ENCODE assay signal across 14 cellular contexts in the genomic region with DNA sequence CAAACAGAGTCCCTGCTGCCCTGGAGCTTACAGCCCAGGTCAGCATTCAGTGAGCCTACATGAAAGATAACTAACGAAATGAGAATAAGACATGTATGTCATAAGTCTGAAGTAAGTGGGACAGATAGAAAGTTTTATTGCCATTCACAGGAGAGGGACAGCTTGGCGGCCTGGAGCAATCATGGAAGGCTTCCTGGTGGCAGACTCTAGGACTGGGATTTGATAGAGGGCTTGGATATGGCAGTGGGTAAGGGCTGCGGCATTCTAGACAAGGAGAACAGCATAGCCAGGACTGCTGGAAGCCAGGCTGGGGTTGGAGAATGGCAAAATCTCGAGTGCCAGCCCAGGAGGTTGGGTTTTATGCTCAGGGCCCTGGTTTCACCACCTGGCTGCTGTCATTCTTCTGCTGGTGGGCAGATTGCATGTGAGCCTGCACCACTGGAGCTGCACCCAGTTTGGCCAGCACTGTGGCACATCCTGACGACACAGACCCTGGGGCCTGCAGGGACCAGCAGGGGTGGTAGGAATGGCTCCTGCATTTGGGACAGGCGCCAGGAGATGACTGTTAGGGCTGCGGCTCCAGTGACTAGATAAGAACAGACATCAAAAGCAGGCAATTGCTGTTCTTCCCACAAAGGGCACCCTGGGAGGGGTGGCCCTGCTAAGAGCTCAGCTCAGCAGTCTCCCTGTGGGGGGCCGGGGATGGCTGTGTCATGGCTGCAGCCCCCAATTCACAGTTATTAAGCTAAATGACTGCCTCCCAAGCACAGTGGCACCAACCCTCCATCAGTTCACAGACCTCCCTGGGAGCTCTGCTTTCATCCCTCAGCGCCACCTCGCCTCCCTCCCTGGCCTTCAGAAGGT.
DNase-seq lines count a peak whose midpoint lies in the region; TF ChIP-seq lines count a peak whose summit lies in the region.
"Had no signal": no experiment of that assay in that cellular context is flagged by ENCODE, and none has a peak within 500 bp of the region (broad histone marks: within the 10 kb centered on the region; RNA-seq: fewer than 3 reads in every experiment).

No MANE protein-coding gene starts in this region.

- TF ChIP-seq EP300 in sigmoid colon (IDR thresholded peaks at IDR 0.05), result no peak

- H3K4me3 ChIP-seq in astrocyte of the spinal cord (ENCODE audit: low read depth, low read length) (no peak overlapping the region), sigmoid colon (no peak overlapping the region)
- H3K4me3 ChIP-seq: coronary artery had no signal

- H3K27ac ChIP-seq in sigmoid colon, result no peak overlapping the region
- H3K27ac ChIP-seq: coronary artery had no signal

- no peaks in the 10 kb centered on the region for H3K27me3 ChIP-seq in sigmoid colon

- 72 to 85% methylated on average over 10 of the region's 10 CpGs for WGBS in sigmoid colon, 2 donors

- in situ Hi-C loops in astrocyte of the spinal cord (cut with HindIII; ENCODE audit: low sequenced_read_pairs), result no loop called here

- H3K4me1 ChIP-seq in sigmoid colon, result no peaks in the 10 kb centered on the region

- DNase-seq in ELR (ENCODE audit: low read depth) (peak; percentile 48), NCI-H146 (lab: John Stamatoyannopoulos, UW) (peak; percentile 95), astrocyte of the spinal cord (ENCODE audit: low read depth, low spot score) (peak; percentile 17), myocyte (ENCODE audit: low read depth) (peak; percentile 79), sigmoid colon (no peak), kidney glomerular epithelial cell (lab: John Stamatoyannopoulos, UW) (no peak), OCI-M2 (lab: John Stamatoyannopoulos, UW; ENCODE audit: unreplicated experiment) (no peak), HuH-7.5 (ENCODE audit: low spot score) (no peak)
- DNase-seq: activated naive CD8-positive, alpha-beta T cell treated with anti-CD3 and anti-CD28 coated beads, Interleukin-2, amount 10 ng/mL, durations not matched to agents 7 days and 5 days; activated T-cell treated with anti-CD3 and anti-CD28 coated beads for 4 hours; CD8-positive, alpha-beta T cell; GF-D8; NCI-H2171 had no signal

- no peak for TF ChIP-seq CTCF in astrocyte of the spinal cord (IDR thresholded peaks at IDR 0.05; ENCODE audit: low read depth, low read length)
- TF ChIP-seq CTCF in sigmoid colon (IDR thresholded peaks at IDR 0.05), result no peak

- no peaks in the 10 kb centered on the region for H3K36me3 ChIP-seq in sigmoid colon

- no peak for TF ChIP-seq POLR2A in sigmoid colon (IDR thresholded peaks at IDR 0.05)

- peaks cover 0 to 6% (median 4%) of the 10 kb centered on the region in 4 donors for H3K9me3 ChIP-seq in sigmoid colon

- intact Hi-C loops in sigmoid colon (cut with DNase I), result no loop called here

Comparison
In these comparisons a context has a peak if more than half of its experiments do, and no peak if none do; other contexts are left out.
1. DNase-seq: peak in ELR (single experiment), NCI-H146 (single experiment), astrocyte of the spinal cord (single experiment) and myocyte (single experiment); none in sigmoid colon (single experiment), kidney glomerular epithelial cell (single experiment), OCI-M2 (single experiment) and HuH-7.5 (single experiment).